ENCODE assay signal across 1 cellular context in genomic region chr20:14568225-14568624, GRCh38.
TF ChIP-seq lines count a peak whose summit lies in the region.

No MANE protein-coding gene starts in this region.

TF ChIP-seq in H1, 55 proteins besides CTCF, POLR2A, EP300 and RAD21:
- TF ChIP-seq EGR1 (IDR thresholded peaks at IDR 0.05; ENCODE audit: borderline replicate concordance, low read depth, low read length), result no peak
- no peak for TF ChIP-seq MAFK (IDR thresholded peaks at IDR 0.05; ENCODE audit: low read depth, low read length)
- TF ChIP-seq BACH1 (IDR thresholded peaks at IDR 0.05; ENCODE audit: low read length), result peak; percentile 62; the same call in 1 of the 2 replicates
